In genomic region chr6:15489563-15489962, GRCh38 we compare ENCODE assay signal across 22 cellular contexts.
DNase-seq lines count a peak whose midpoint lies in the region; ATAC-seq and TF ChIP-seq lines count a peak whose summit lies in the region.
"Had no signal": no experiment of that assay in that cellular context is flagged by ENCODE, and none has a peak within 500 bp of the region (broad histone marks: within the 10 kb centered on the region; RNA-seq: fewer than 3 reads in every experiment).

No MANE protein-coding gene starts in this region.

- H3K9me3 Mint-ChIP-seq in activated CD4-positive, alpha-beta T cell treated with anti-CD3 and anti-CD28 coated beads, Interleukin-2, amount 10 ng/mL, durations not matched to agents 24 days and 14 days = no peaks in the 10 kb centered on the region
- H3K9me3 Mint-ChIP-seq in activated naive CD8-positive, alpha-beta T cell treated with anti-CD3 and anti-CD28 coated beads, Interleukin-2, amount 50 U/mL, for 24 hours = no peaks in the 10 kb centered on the region
- H3K9me3 Mint-ChIP-seq in neural crest cell = no peaks in the 10 kb centered on the region
- H3K9me3 Mint-ChIP-seq in immature natural killer cell = no peaks in the 10 kb centered on the region
- H3K9me3 Mint-ChIP-seq: activated B cell treated with CpG ODN at 0.5 μM for 24 hours had no signal

- no peak overlapping the region for H3K4me3 ChIP-seq in H7 (ENCODE audit: insufficient read depth, low read depth, low read length)
- H3K4me3 ChIP-seq: colonic mucosa, lung, PC-9, SJCRH30, vagina had no signal

- H3K36me3 Mint-ChIP-seq in activated CD4-positive, alpha-beta T cell treated with anti-CD3 and anti-CD28 coated beads, Interleukin-2, amount 10 ng/mL, durations not matched to agents 24 days and 14 days (ENCODE audit: low read depth) = peaks cover 40% of the 10 kb centered on the region
- H3K36me3 Mint-ChIP-seq in activated naive CD8-positive, alpha-beta T cell treated with anti-CD3 and anti-CD28 coated beads, Interleukin-2, amount 50 U/mL, for 24 hours (ENCODE audit: low read depth) = peaks cover 28% of the 10 kb centered on the region
- H3K36me3 Mint-ChIP-seq in neural crest cell (ENCODE audit: low read depth) (peaks cover 7% of the 10 kb centered on the region), immature natural killer cell (peaks cover 6 to 23% (median 10%) of the 10 kb centered on the region in 3 donors)

- DNase-seq in activated CD4-positive, alpha-beta T cell treated with anti-CD3 and anti-CD28 coated beads, Interleukin-2, amount 10 ng/mL, durations not matched to agents 24 days and 14 days = no peak
- DNase-seq in activated CD4-positive, alpha-beta T cell treated with anti-CD3 and anti-CD28 coated beads for 1 hour = no peak
- DNase-seq in H7 = peak; percentile 25
- no peak for DNase-seq in activated naive CD8-positive, alpha-beta T cell treated with anti-CD3 and anti-CD28 coated beads, Interleukin-2, amount 50 U/mL, for 24 hours
- no peak for DNase-seq in neural crest cell (ENCODE audit: low read depth, low spot score)
- no peak for DNase-seq in immature natural killer cell
- no peak for DNase-seq in GF-D8 (lab: John Stamatoyannopoulos, UW)
- no peak for DNase-seq in stimulated activated CD4-positive, alpha-beta T cell treated with anti-CD3 and anti-CD28 coated beads, Interleukin-4, amount 100 ng/mL, for 1 hour
- DNase-seq: activated B cell treated with CpG ODN at 0.5 μM for 24 hours; activated CD8-positive, alpha-beta memory T cell treated with anti-CD3 and anti-CD28 coated beads, Interleukin-2, amount 10 ng/mL, durations not matched to agents 7 days and 5 days; BE2C; colonic mucosa; DMS153; hippocampal formation; MM.1S; NCI-H187 treated with DMSO at 0.1 percent for 48 hours; NCI-H226; PC-9; SJCRH30 had no signal

- H3K27ac Mint-ChIP-seq in activated CD4-positive, alpha-beta T cell treated with anti-CD3 and anti-CD28 coated beads, Interleukin-2, amount 10 ng/mL, durations not matched to agents 24 days and 14 days = peak overlapping the region; percentile 64
- peak overlapping the region; percentile 16 for H3K27ac Mint-ChIP-seq in activated naive CD8-positive, alpha-beta T cell treated with anti-CD3 and anti-CD28 coated beads, Interleukin-2, amount 50 U/mL, for 24 hours
- peak overlapping the region; percentile 94 for H3K27ac Mint-ChIP-seq in neural crest cell (ENCODE audit: unreplicated experiment)
- peak overlapping the region in 3 of 6 donors; percentile 25 to 40 (median 32) for H3K27ac Mint-ChIP-seq in immature natural killer cell

- H3K27me3 ChIP-seq in H7 (ENCODE audit: control insufficient read depth, insufficient read depth, low read length) = no peaks in the 10 kb centered on the region
- H3K27me3 ChIP-seq: BE2C, colonic mucosa, SJCRH30, vagina had no signal

- no peak overlapping the region for H3K4me3 Mint-ChIP-seq in activated CD4-positive, alpha-beta T cell treated with anti-CD3 and anti-CD28 coated beads, Interleukin-2, amount 10 ng/mL, durations not matched to agents 24 days and 14 days
- no peak overlapping the region for H3K4me3 Mint-ChIP-seq in activated naive CD8-positive, alpha-beta T cell treated with anti-CD3 and anti-CD28 coated beads, Interleukin-2, amount 50 U/mL, for 24 hours
- H3K4me3 Mint-ChIP-seq in neural crest cell = no peak overlapping the region
- no peak overlapping the region for H3K4me3 Mint-ChIP-seq in immature natural killer cell
- H3K4me3 Mint-ChIP-seq: activated B cell treated with CpG ODN at 0.5 μM for 24 hours; activated CD8-positive, alpha-beta memory T cell treated with anti-CD3 and anti-CD28 coated beads, Interleukin-2, amount 10 ng/mL, durations not matched to agents 7 days and 5 days had no signal

- no peaks in the 10 kb centered on the region for H3K27me3 Mint-ChIP-seq in activated CD4-positive, alpha-beta T cell treated with anti-CD3 and anti-CD28 coated beads, Interleukin-2, amount 10 ng/mL, durations not matched to agents 24 days and 14 days
- H3K27me3 Mint-ChIP-seq in activated naive CD8-positive, alpha-beta T cell treated with anti-CD3 and anti-CD28 coated beads, Interleukin-2, amount 50 U/mL, for 24 hours = no peaks in the 10 kb centered on the region
- no peaks in the 10 kb centered on the region for H3K27me3 Mint-ChIP-seq in neural crest cell (ENCODE audit: low read depth)
- H3K27me3 Mint-ChIP-seq in immature natural killer cell (ENCODE audit: low read depth in 3 of 3) = peaks cover 0 to 14% (median 6%) of the 10 kb centered on the region in 3 donors
- H3K27me3 Mint-ChIP-seq: activated B cell treated with CpG ODN at 0.5 μM for 24 hours; activated CD8-positive, alpha-beta memory T cell treated with anti-CD3 and anti-CD28 coated beads, Interleukin-2, amount 10 ng/mL, durations not matched to agents 7 days and 5 days had no signal

- H3K4me1 Mint-ChIP-seq in activated CD4-positive, alpha-beta T cell treated with anti-CD3 and anti-CD28 coated beads, Interleukin-2, amount 10 ng/mL, durations not matched to agents 24 days and 14 days = peaks cover 45% of the 10 kb centered on the region
- H3K4me1 Mint-ChIP-seq in activated naive CD8-positive, alpha-beta T cell treated with anti-CD3 and anti-CD28 coated beads, Interleukin-2, amount 50 U/mL, for 24 hours = peaks cover 41% of the 10 kb centered on the region
- H3K4me1 Mint-ChIP-seq in neural crest cell (peaks cover 35% of the 10 kb centered on the region), immature natural killer cell (peaks cover 46 to 76% of the 10 kb centered on the region in 2 donors)

- peaks cover 29% of the 10 kb centered on the region for H3K36me3 ChIP-seq in H7 (replicated peaks; ENCODE audit: control insufficient read depth, insufficient read depth, low read length)
- H3K36me3 ChIP-seq: colonic mucosa, SJCRH30 had no signal

- intact Hi-C loops in activated CD4-positive, alpha-beta T cell treated with anti-CD3 and anti-CD28 coated beads, Interleukin-2, amount 10 ng/mL, durations not matched to agents 24 days and 14 days (cut with micrococcal nuclease) = no loop called here

- no peak for TF ChIP-seq CTCF in neural crest cell (conservative IDR thresholded peaks at IDR 0.05)

- no peak for ATAC-seq in activated naive CD8-positive, alpha-beta T cell treated with anti-CD3 and anti-CD28 coated beads, Interleukin-2, amount 50 U/mL, for 24 hours
- ATAC-seq: activated CD8-positive, alpha-beta memory T cell treated with anti-CD3 and anti-CD28 coated beads, Interleukin-2, amount 10 ng/mL, durations not matched to agents 7 days and 5 days; HCT116 had no signal
